Comparison of ENCODE assay signal across 1 cellular context in the genomic region with DNA sequence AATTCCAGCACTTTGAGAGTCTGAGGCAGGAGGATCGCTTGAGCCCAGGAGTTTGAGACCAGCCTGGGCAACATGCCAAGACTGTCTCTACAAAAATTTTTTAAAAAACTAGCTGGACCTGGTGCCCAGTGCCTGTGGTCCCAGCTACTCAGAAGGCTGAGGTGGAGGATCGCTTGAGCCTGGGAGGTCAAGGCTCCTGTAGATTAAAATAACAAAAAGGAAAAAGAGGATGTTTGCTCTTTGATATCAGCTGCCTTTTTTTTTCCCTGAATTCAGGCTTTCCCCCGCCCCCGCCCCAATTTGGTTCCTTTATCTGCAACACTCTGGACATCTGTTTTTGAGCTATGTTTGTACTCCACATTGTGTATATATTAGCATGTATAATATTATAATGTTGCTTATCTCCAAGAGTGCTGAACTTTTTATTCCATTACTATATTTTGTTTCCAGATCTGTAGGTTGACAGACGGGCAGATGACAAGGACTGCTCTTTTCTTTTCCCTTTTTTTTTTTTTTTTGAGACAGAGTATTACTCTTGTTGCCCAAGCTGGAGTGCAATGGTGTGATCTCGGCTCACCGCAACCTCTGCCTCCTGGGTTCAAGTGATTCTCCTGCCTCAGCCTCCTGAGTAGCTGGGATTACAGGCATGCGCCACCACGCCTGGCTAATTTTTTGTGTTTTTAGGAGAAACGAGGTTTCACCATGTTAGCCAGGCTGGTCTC.
TF ChIP-seq lines count a peak whose summit lies in the region.

No MANE protein-coding gene starts in this region.

TF ChIP-seq in endothelial cell of umbilical vein, 7 proteins besides CTCF, POLR2A, EP300 and RAD21:
- TF ChIP-seq GATA2 (IDR thresholded peaks at IDR 0.05; ENCODE audit: insufficient read depth, insufficient read length, low read depth, low read length): peak; percentile 26
- no peak for TF ChIP-seq FOS (IDR thresholded peaks at IDR 0.05; ENCODE audit: borderline replicate concordance, insufficient read depth, low read length)
